Comparison of ENCODE assay signal across 16 cellular contexts in genomic region chr14:32419429-32419828, GRCh38.
"Had no signal": no experiment of that assay in that cellular context is flagged by ENCODE, and none has a peak within 500 bp of the region (broad histone marks: within the 10 kb centered on the region; RNA-seq: fewer than 3 reads in every experiment).

No MANE protein-coding gene starts in this region.

- H3K9me3 ChIP-seq: ovary, thyroid gland had no signal

- H3K36me3 ChIP-seq: cardiac muscle cell, gastroesophageal sphincter, ovary, thyroid gland had no signal

- H3K27ac ChIP-seq: cardiac muscle cell, gastroesophageal sphincter, ovary, thyroid gland had no signal

- DNase-seq: activated CD4-positive, alpha-beta T cell treated with anti-CD3 and anti-CD28 coated beads for 48 hours; activated CD8-positive, alpha-beta T cell treated with anti-CD3 and anti-CD28 coated beads for 36 hours; activated effector memory CD4-positive, alpha-beta T cell treated with Interleukin-2 at 50 U/mL for 16 hours; activated naive CD4-positive, alpha-beta T cell treated with anti-CD3 and anti-CD28 coated beads, Interleukin-2, amount 50 U/mL, for 16 hours; activated T-cell treated with anti-CD3 and anti-CD28 coated beads, Interleukin-2, amount 50 U/mL, for 4 hours; endodermal cell; islet precursor cell; mammary epithelial cell; naive B cell; ovary; thyroid gland had no signal

- H3K27me3 ChIP-seq: cardiac muscle cell, gastroesophageal sphincter, ovary, thyroid gland had no signal

- FAIRE-seq: astrocyte had no signal

- ATAC-seq: activated CD8-positive, alpha-beta T cell treated with anti-CD3 and anti-CD28 coated beads for 36 hours; activated T-cell treated with anti-CD3 and anti-CD28 coated beads, Interleukin-2, amount 50 U/mL, for 4 hours; gastroesophageal sphincter; left lobe of liver; stimulated activated memory B cell treated with anti-CD40 and anti-IgM and Interleukin-4, amounts not matched to agents 10 μg/mL and 1 μg/mL and 100 μg/mL, for 72 hours had no signal

- H3K4me3 ChIP-seq: cardiac muscle cell, gastroesophageal sphincter, ovary, thyroid gland had no signal
